ENCODE assay signal across 8 cellular contexts in genomic region chr6:1856381-1856780, GRCh38.
DNase-seq lines count a peak whose midpoint lies in the region; ATAC-seq and TF ChIP-seq lines count a peak whose summit lies in the region.

No MANE protein-coding gene starts in this region.

- no peaks in the 10 kb centered on the region for H3K79me2 ChIP-seq in GM23248 (ENCODE audit: insufficient read depth)

- WGBS in GM23248 (ENCODE audit: low coverage in 1 of 2, low lambda C conversion rate in 2 of 2, missing lambda C conversion rate in 2 of 2), 2 experiments, result 61 to 69% methylated on average over 3 of the region's 3 CpGs
- WGBS in transverse colon (ENCODE audit: low coverage in 1 of 2), 2 donors, result 47 to 60% methylated on average over 1 to 3 of the region's 3 CpGs

- no peaks in the 10 kb centered on the region for H3K9me2 ChIP-seq in GM23248 (ENCODE audit: insufficient read depth)

- H3K4me2 ChIP-seq in GM23248 (ENCODE audit: unreplicated experiment), result no peak overlapping the region

- H3K4me1 ChIP-seq in GM23248 (ENCODE audit: insufficient read depth), result no peaks in the 10 kb centered on the region
- peaks cover 0 to 11% (median 8%) of the 10 kb centered on the region in 4 donors for H3K4me1 ChIP-seq in transverse colon

- no peak overlapping the region for H3K9ac ChIP-seq in GM23248

- intact Hi-C loops in transverse colon (cut with DNase I; ENCODE audit: low total_unique reads), result no loop called here

- H3K36me3 ChIP-seq in GM23248 (ENCODE audit: low read depth), result no peaks in the 10 kb centered on the region
- H3K36me3 ChIP-seq in transverse colon, result no peaks in the 10 kb centered on the region

- no peak overlapping the region for H2AFZ ChIP-seq in GM23248

- H3K9me3 ChIP-seq in GM23248 (ENCODE audit: low read depth) (no peaks in the 10 kb centered on the region), transverse colon (no peaks in the 10 kb centered on the region)

- no peaks in the 10 kb centered on the region for H3F3A ChIP-seq in GM23248 (ENCODE audit: insufficient read depth)

- DNase-seq in GM12865 (ENCODE audit: low read depth) (peak; percentile 71), GM23248 (peak; percentile 2), M059J (ENCODE audit: low read depth) (peak; percentile 70), astrocyte of the cerebellum (ENCODE audit: low read depth) (peak; percentile 26), transverse colon (peak; percentile 71), AG08395 (ENCODE audit: low spot score) (no peak), SIG-M5 (lab: John Stamatoyannopoulos, UW) (no peak)

- H4K20me1 ChIP-seq in GM23248 (ENCODE audit: insufficient read depth), result no peaks in the 10 kb centered on the region

- H3K27me3 ChIP-seq in GM23248 (replicated peaks; ENCODE audit: insufficient read depth), result no peaks in the 10 kb centered on the region
- H3K27me3 ChIP-seq in transverse colon, result no peaks in the 10 kb centered on the region

- ATAC-seq in HG03139 (IDR thresholded peaks at IDR 0.05; ENCODE audit: unreplicated experiment), result no peak

- TF ChIP-seq POLR2A in transverse colon (IDR thresholded peaks at IDR 0.05), result no peak

- TF ChIP-seq EP300 in transverse colon (IDR thresholded peaks at IDR 0.05; ENCODE audit: low read depth), result no peak

- in situ Hi-C loops in GM23248 (cut with MboI) (no loop called here), astrocyte of the cerebellum (cut with HindIII; ENCODE audit: low sequenced_read_pairs) (no loop called here), transverse colon (cut with MboI; ENCODE audit: low pct_ligation_motif_present in 1 of 4, low pct_unique_long_range_greater_than_20kb in 1 of 4, low sequenced_read_pairs in 3 of 4) (no loop called here)

- TF ChIP-seq CTCF in GM12865 (IDR thresholded peaks at IDR 0.05; ENCODE audit: insufficient read depth, low read depth, low read length, missing control alignments) (peak; percentile 1), astrocyte of the cerebellum (IDR thresholded peaks at IDR 0.05; ENCODE audit: low read depth, low read length, missing control alignments) (no peak), transverse colon (IDR thresholded peaks at IDR 0.05) (no peak)

- H3K27ac ChIP-seq in GM23248 (no peak overlapping the region), transverse colon (no peak overlapping the region)

- H3K4me3 ChIP-seq in GM12865 (ENCODE audit: low read depth, low read length), result no peak overlapping the region
- no peak overlapping the region for H3K4me3 ChIP-seq in GM23248
- no peak overlapping the region for H3K4me3 ChIP-seq in astrocyte of the cerebellum (ENCODE audit: low read depth, low read length)
- H3K4me3 ChIP-seq in transverse colon, result no peak overlapping the region

Comparison
In these comparisons a context has a peak if more than half of its experiments do, and no peak if none do; other contexts are left out.
1. DNase-seq: peak in GM12865 (single experiment), GM23248 (single experiment), M059J (single experiment), astrocyte of the cerebellum (single experiment) and transverse colon (single experiment); none in AG08395 (single experiment) and SIG-M5 (single experiment).